Comparison of ENCODE assay signal across 1 cellular context in genomic region chr2:119836455-119837142, GRCh38.
TF ChIP-seq lines count a peak whose summit lies in the region.

No MANE protein-coding gene starts in this region.

TF ChIP-seq in SK-N-SH, 30 proteins besides CTCF, POLR2A, EP300 and RAD21 (continued from another document):
- no peak for TF ChIP-seq MEF2A (IDR thresholded peaks at IDR 0.05; ENCODE audit: borderline replicate concordance, low read depth)
- no peak for TF ChIP-seq IRF3 (IDR thresholded peaks at IDR 0.05; ENCODE audit: low read depth, low read length)
- TF ChIP-seq GABPA (IDR thresholded peaks at IDR 0.05; ENCODE audit: low read depth), result no peak
TF ChIP-seq in SK-N-SH: peak in this region for 0.
